23 cellular contexts compared by ENCODE assay signal in genomic region chr21:42042651-42043050, GRCh38.
"Had no signal": no experiment of that assay in that cellular context is flagged by ENCODE, and none has a peak within 500 bp of the region (broad histone marks: within the 10 kb centered on the region; RNA-seq: fewer than 3 reads in every experiment).

No MANE protein-coding gene starts in this region.

- H3K36me3 ChIP-seq: MG63 had no signal

- ATAC-seq: activated T-helper 17 cell treated with anti-CD3 and anti-CD28 coated beads, Interleukin-2, amount 50 U/mL, for 72 hours; Panc1; Right ventricle myocardium inferior had no signal

- H3K27me3 ChIP-seq: MG63 had no signal

- H3K27ac ChIP-seq: SK-N-MC, VCaP had no signal

- H3K9me3 ChIP-seq: MG63 had no signal

- DNase-seq: activated CD4-positive, alpha-beta memory T cell treated with anti-CD3 and anti-CD28 coated beads, Interleukin-2, amount 10 ng/mL, durations not matched to agents 7 days and 5 days; activated CD4-positive, alpha-beta T cell treated with anti-CD3 and anti-CD28 coated beads, Interleukin-2, amount 10 ng/mL, durations not matched to agents 7 days and 5 days; activated CD4-positive, CD25-positive, alpha-beta regulatory T cell; activated gamma-delta T cell; activated naive CD4-positive, alpha-beta T cell treated with anti-CD3 and anti-CD28 coated beads for 36 hours; activated T-cell treated with anti-CD3 and anti-CD28 coated beads for 4 hours; activated T-cell treated with anti-CD3 and anti-CD28 coated beads, Interleukin-2, amount 50 U/mL, for 48 hours; amygdala; MG63; MV-4-11; NCI-H1092 treated with DMSO at 0.1 percent for 48 hours; NCI-H1417 treated with DMSO at 0.1 percent for 48 hours; NCI-H446; NCI-H774; NK-92 treated with Interleukin-12 subunit alpha and Interleukin-12 subunit beta, amount 100 ng/mL, for 24 hours; OCI-M1; RPMI8226; T-helper 1 cell had no signal

- H3K4me3 ChIP-seq: MG63, SK-N-MC had no signal
